ENCODE assay signal across 16 cellular contexts in genomic region chr4:114034189-114034588, GRCh38. TPM values are rescaled to one million over a fixed set of nuclear protein-coding genes. Genes with fewer than 3 reads are reported as not detected.
A peak's percentile ranks its signal among the peaks of the same experiment; 100 is the strongest.
DNase-seq lines count a peak whose midpoint lies in the region; ATAC-seq and TF ChIP-seq lines count a peak whose summit lies in the region.
"Had no signal": no experiment of that assay in that cellular context is flagged by ENCODE, and none has a peak within 500 bp of the region (broad histone marks: within the 10 kb centered on the region; RNA-seq: fewer than 3 reads in every experiment).

No MANE protein-coding gene starts in this region.

- DNase-seq in DMS153 treated with DMSO at 0.1 percent for 48 hours (lab: John Stamatoyannopoulos, UW; ENCODE audit: unreplicated experiment) (peak; percentile 20), DMS153 (lab: John Stamatoyannopoulos, UW) (no peak), NCI-H1930 (lab: John Stamatoyannopoulos, UW) (peak; percentile 39 to 53), SK-MEL-5 (ENCODE audit: low read depth, low spot score) (peak; percentile 51), dermis blood vessel endothelial cell (no peak)
- DNase-seq: 8988T; Calu3; CD4-positive, alpha-beta memory T cell; DMS79 treated with DMSO at 0.1 percent for 48 hours; GF-D8; H9; IMR-90 had no signal

- in situ Hi-C loops in SK-MEL-5 (cut with HindIII; ENCODE audit: low pct_unique_long_range_greater_than_20kb, low sequenced_read_pairs) = no loop called here

- H3K27ac ChIP-seq in 22Rv1 = peak overlapping the region; percentile 32
- H3K27ac ChIP-seq: BLaER1 had no signal

- no peak for TF ChIP-seq CTCF in 22Rv1 (IDR thresholded peaks at IDR 0.05)

- no peak for ATAC-seq in GM19035 (IDR thresholded peaks at IDR 0.05; ENCODE audit: unreplicated experiment)

RNA-seq across cellular contexts. Expression of gene ARSJ, which starts 54.7 kb away (rescaled TPM):
- 2.9 and 3.0 TPM in 2 replicates for total RNA-seq in SK-MEL-5 (2014; rRNA removed; shearing (Covaris generic))
- polyA plus RNA-seq in SK-MEL-5 (2015; cell fraction: cytosol; rRNA removed) = 2.3 TPM in 2 replicates
- polyA plus RNA-seq in SK-MEL-5 (2015; cell fraction: nucleus; rRNA removed) = 2.9 and 7.8 TPM in 2 replicates
- 26.2 and 26.8 TPM in 2 replicates for total RNA-seq in dermis blood vessel endothelial cell
- polyA plus RNA-seq: CD14-positive monocyte had no signal

Comparison
In these comparisons a context has a peak if more than half of its experiments do, and no peak if none do; other contexts are left out.
1. DNase-seq: peak in DMS153 treated with DMSO at 0.1 percent for 48 hours (single experiment), NCI-H1930 (2 of 2) and SK-MEL-5 (single experiment); none in DMS153 (single experiment) and dermis blood vessel endothelial cell (single experiment).